In the genomic region with DNA sequence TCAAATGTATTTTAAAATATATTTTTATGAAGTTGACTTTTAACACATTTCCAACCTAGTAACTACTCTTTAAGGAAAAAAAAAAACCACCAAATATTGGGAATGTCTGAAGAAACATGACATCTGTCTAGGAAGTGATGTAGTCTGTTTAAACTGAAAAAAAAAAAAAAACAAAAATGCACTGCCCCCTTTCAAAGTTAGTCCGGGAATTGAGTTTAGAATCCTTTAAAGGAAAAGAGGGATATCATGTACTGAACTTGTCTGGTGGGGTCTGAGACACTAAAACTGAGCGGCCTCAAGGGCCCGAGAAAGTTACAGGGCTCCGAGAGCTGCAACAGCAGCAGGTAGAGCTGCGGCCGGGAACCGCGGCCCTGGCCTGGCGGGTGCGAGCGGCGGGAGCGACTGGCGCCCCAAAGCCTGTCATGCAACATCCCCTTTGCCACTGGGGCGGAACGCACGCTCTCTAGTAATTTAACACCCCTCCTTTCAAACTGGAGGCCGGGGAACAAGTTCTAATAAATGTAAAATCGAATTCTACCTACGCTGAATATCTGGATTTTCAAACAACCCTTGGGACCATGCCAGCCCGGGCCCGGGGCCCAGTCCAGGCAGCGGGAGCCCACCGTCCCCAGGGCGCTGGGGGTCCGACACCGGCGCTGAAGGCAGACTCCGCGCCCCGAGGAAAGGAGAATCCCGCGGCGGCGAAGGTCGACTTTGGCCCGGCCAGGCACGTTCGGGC, we compare ENCODE assay signal across 8 cellular contexts. TPM values are rescaled to one million over a fixed set of nuclear protein-coding genes. Genes with fewer than 3 reads are reported as not detected.
DNase-seq lines count a peak whose midpoint lies in the region; ATAC-seq and TF ChIP-seq lines count a peak whose summit lies in the region.

No MANE protein-coding gene starts in this region.

- H3K36me3 ChIP-seq in parathyroid adenoma (ENCODE audit: control insufficient read depth, insufficient read depth, low read length) (no peaks in the 10 kb centered on the region), uterus (no peaks in the 10 kb centered on the region)

- no peaks in the 10 kb centered on the region for H3K9me3 Mint-ChIP-seq in CD4-positive, alpha-beta T cell
- H3K9me3 Mint-ChIP-seq in activated naive CD4-positive, alpha-beta T cell treated with anti-CD3 and anti-CD28 coated beads, Interleukin-2, amount 50 U/mL, for 72 hours, result peaks cover 3 to 12% of the 10 kb centered on the region in 2 donors

- H3K27me3 Mint-ChIP-seq in CD4-positive, alpha-beta T cell, result no peaks in the 10 kb centered on the region

- intact Hi-C loops in CD4-positive, alpha-beta T cell (cut with DNase I, micrococcal nuclease), result loop anchor here (2.0 to 10.0 kb wide), 4 partner anchors 93 to 1469 kb away; partner anchors contain the start of gene PPP2R1B (in 1 of the 2)
- intact Hi-C loops in cardiac septum (cut with DNase I) (loop anchor here (5.0 to 10.0 kb wide), 2 partner anchors 69 to 132 kb away; partner anchors contain the start of gene FDX1), uterus (cut with DNase I; ENCODE audit: low total_unique reads) (no loop called here)

- H3K4me3 ChIP-seq in parathyroid adenoma (ENCODE audit: low read depth, low read length), result peak overlapping the region; percentile 58
- peak overlapping the region; percentile 67 to 87 for H3K4me3 ChIP-seq in uterus

- CTCF ChIA-PET in CD4-positive, alpha-beta T cell (lab: Charles Lee), result interaction anchor here (0.6 to 1.1 kb wide), 4 partner anchors 94 to 1743 kb away, joined by 3 to 4 read pairs (median 3); partner anchors contain the start of gene FDX1

- ATAC-seq in CD4-positive, alpha-beta T cell (ENCODE audit: poor library complexity), result peak; percentile 66
- peak; percentile 57 for ATAC-seq in GM19452 (IDR thresholded peaks at IDR 0.05; ENCODE audit: unreplicated experiment)
- ATAC-seq in HG03521 (IDR thresholded peaks at IDR 0.05; ENCODE audit: unreplicated experiment), result peak; percentile 60
- ATAC-seq in activated naive CD4-positive, alpha-beta T cell treated with anti-CD3 and anti-CD28 coated beads, Interleukin-2, amount 50 U/mL, for 72 hours, result peak; percentile 66 to 74

- H3K4me3 Mint-ChIP-seq in CD4-positive, alpha-beta T cell, result peak overlapping the region; percentile 91

- no peak for TF ChIP-seq CTCF in CD4-positive, alpha-beta T cell (IDR thresholded peaks at IDR 0.05)
- no peak for TF ChIP-seq CTCF in parathyroid adenoma (IDR thresholded peaks at IDR 0.05)
- TF ChIP-seq CTCF in uterus (IDR thresholded peaks at IDR 0.05), result no peak

- peak overlapping the region; percentile 63 for H3K27ac Mint-ChIP-seq in CD4-positive, alpha-beta T cell
- peak overlapping the region; percentile 86 to 96 for H3K27ac Mint-ChIP-seq in activated naive CD4-positive, alpha-beta T cell treated with anti-CD3 and anti-CD28 coated beads, Interleukin-2, amount 50 U/mL, for 72 hours

- POLR2A ChIA-PET in CD4-positive, alpha-beta T cell (lab: Charles Lee), result interaction anchor here (0.7 to 2.1 kb wide), 3 partner anchors 16 to 134 kb away, joined by 3 to 9 read pairs (median 3); partner anchors contain the start of gene FDX1

- peak overlapping the region; percentile 32 for H3K4me2 ChIP-seq in parathyroid adenoma (ENCODE audit: low read length)

- no peaks in the 10 kb centered on the region for H3K36me3 Mint-ChIP-seq in CD4-positive, alpha-beta T cell (ENCODE audit: low read depth)
- peaks cover 5 to 53% of the 10 kb centered on the region in 2 donors for H3K36me3 Mint-ChIP-seq in activated naive CD4-positive, alpha-beta T cell treated with anti-CD3 and anti-CD28 coated beads, Interleukin-2, amount 50 U/mL, for 72 hours

- no peak overlapping the region for H3K9ac ChIP-seq in parathyroid adenoma

- TF ChIP-seq POLR2A in uterus (IDR thresholded peaks at IDR 0.05), result no peak

- peaks cover 7% of the 10 kb centered on the region for H3K4me1 ChIP-seq in parathyroid adenoma
- peaks cover 0 to 9% of the 10 kb centered on the region in 2 donors for H3K4me1 ChIP-seq in uterus

- peaks cover 16% of the 10 kb centered on the region for H3K79me2 ChIP-seq in parathyroid adenoma

- peaks cover 45% of the 10 kb centered on the region for H3K4me1 Mint-ChIP-seq in CD4-positive, alpha-beta T cell (ENCODE audit: low read depth)

- peak overlapping the region; percentile 79 for H2AFZ ChIP-seq in parathyroid adenoma

- H3K27me3 ChIP-seq in CD4-positive, alpha-beta T cell (ENCODE audit: control insufficient read depth, insufficient read depth, low read length), result no peaks in the 10 kb centered on the region
- H3K27me3 ChIP-seq in parathyroid adenoma (ENCODE audit: control insufficient read depth, insufficient read depth, low read length) (no peaks in the 10 kb centered on the region), uterus (no peaks in the 10 kb centered on the region)

- DNase-seq in CD4-positive, alpha-beta T cell, result peak; percentile 12 to 58 (median 28)
- peak; percentile 58 for DNase-seq in RPMI7951 (ENCODE audit: low read depth)
- peak; percentile 58 to 65 for DNase-seq in activated naive CD4-positive, alpha-beta T cell treated with anti-CD3 and anti-CD28 coated beads, Interleukin-2, amount 50 U/mL, for 72 hours (ENCODE audit: low spot score in 2 of 2)
- DNase-seq in cardiac septum (ENCODE audit: low spot score), result peak; percentile 81
- DNase-seq in uterus, result peak; percentile 34 to 45

- no peak overlapping the region for H3K27ac ChIP-seq in CD4-positive, alpha-beta T cell (ENCODE audit: low read depth, low read length)
- H3K27ac ChIP-seq in parathyroid adenoma (peak overlapping the region; percentile 82), uterus (peak overlapping the region; percentile 92 to 97)

- no peaks in the 10 kb centered on the region for H3K9me3 ChIP-seq in CD4-positive, alpha-beta T cell (ENCODE audit: control insufficient read depth, low read length)
- H3K9me3 ChIP-seq in parathyroid adenoma (ENCODE audit: control insufficient read depth, low read length), result no peaks in the 10 kb centered on the region
- no peaks in the 10 kb centered on the region for H3K9me3 ChIP-seq in uterus

RNA-seq across cellular contexts. Expression of gene RDX, which starts 0.8 kb away (rescaled TPM):
- total RNA-seq in CD4-positive, alpha-beta T cell, result 10 to 100 TPM; 11.4 to 14.2 TPM
- total RNA-seq in RPMI7951 (2014; rRNA removed; shearing (Covaris generic)), result 100 and 125 TPM in 2 replicates
- total RNA-seq in activated naive CD4-positive, alpha-beta T cell treated with anti-CD3 and anti-CD28 coated beads, Interleukin-2, amount 50 U/mL, for 72 hours, result 10 to 100 TPM; 45.9 to 74.0 TPM
- total RNA-seq in cardiac septum, result 118 TPM
- 100 to 1,000 TPM in 2 of 4 donors, 10 to 100 TPM in 2; 38.5 to 115 (median 97.7) TPM for total RNA-seq in uterus

Comparison
In these comparisons a context has a peak if more than half of its experiments do, and no peak if none do; other contexts are left out.
1. DNase-seq: peak in every context shown above with its lines; median percentile 81 in cardiac septum; 62 in activated naive CD4-positive, alpha-beta T cell treated with anti-CD3 and anti-CD28 coated beads, Interleukin-2, amount 50 U/mL, for 72 hours; 58 in RPMI7951; 40 in uterus; 28 in CD4-positive, alpha-beta T cell.